In genomic region chr12:12609692-12610091, GRCh38 we compare ENCODE assay signal across 18 cellular contexts. TPM values are rescaled to one million over a fixed set of nuclear protein-coding genes. Genes with fewer than 3 reads are reported as not detected.
DNase-seq lines count a peak whose midpoint lies in the region; ATAC-seq and TF ChIP-seq lines count a peak whose summit lies in the region.
"Had no signal": no experiment of that assay in that cellular context is flagged by ENCODE, and none has a peak within 500 bp of the region (broad histone marks: within the 10 kb centered on the region; RNA-seq: fewer than 3 reads in every experiment).

No MANE protein-coding gene starts in this region.

- no peaks in the 10 kb centered on the region for H4K20me1 ChIP-seq in PC-3 (ENCODE audit: low read length)

- H3K27ac Mint-ChIP-seq in activated CD4-positive, alpha-beta T cell treated with anti-CD3 and anti-CD28 coated beads for 36 hours, result peak overlapping the region; percentile 63
- peak overlapping the region; percentile 61 for H3K27ac Mint-ChIP-seq in activated T-cell treated with anti-CD3 and anti-CD28 coated beads, Interleukin-2, amount 50 U/mL, for 24 hours
- H3K27ac Mint-ChIP-seq in T-helper 17 cell, result peak overlapping the region; percentile 99
- H3K27ac Mint-ChIP-seq: GM23338, H9 had no signal

- H3K27me3 ChIP-seq in PC-3 (ENCODE audit: low read length), result no peaks in the 10 kb centered on the region
- H3K27me3 ChIP-seq: BE2C; BLaER1 treated with 17β-estradiol and CSF1 and Interleukin-3, amounts not matched to agents 10 nM and 100 nM had no signal

- no peak overlapping the region for H3K4me2 ChIP-seq in PC-3 (ENCODE audit: low read length)
- H3K4me2 ChIP-seq: GM23338 had no signal

- POLR2A ChIA-PET in activated CD4-positive, alpha-beta T cell treated with anti-CD3 and anti-CD28 coated beads for 36 hours (lab: Charles Lee), result interaction anchor here (0.6 to 1.1 kb wide), 2 partner anchors 22 to 597 kb away, joined by 3 to 4 read pairs; no protein-coding TSS in a partner anchor
- POLR2A ChIA-PET in PC-3 (lab: Charles Lee; ENCODE audit: unreplicated experiment), result no interaction called here

- no peaks in the 10 kb centered on the region for H3K9me3 ChIP-seq in T-helper 17 cell (ENCODE audit: control insufficient read depth, low read length, poor library complexity, severe bottlenecking)
- H3K9me3 ChIP-seq in PC-3 (ENCODE audit: low read length), result no peaks in the 10 kb centered on the region
- H3K9me3 ChIP-seq: BE2C; BLaER1 treated with 17β-estradiol and CSF1 and Interleukin-3, amounts not matched to agents 10 nM and 100 nM; Caco-2 had no signal

- no peak overlapping the region for H3K4me3 ChIP-seq in PC-3 (ENCODE audit: low read length)
- H3K4me3 ChIP-seq: BLaER1 treated with 17β-estradiol and CSF1 and Interleukin-3, amounts not matched to agents 10 nM and 100 nM; GM23338 had no signal

- CTCF ChIA-PET in activated CD4-positive, alpha-beta T cell treated with anti-CD3 and anti-CD28 coated beads for 36 hours (lab: Charles Lee), result interaction anchor here (0.9 to 1.2 kb wide), 3 partner anchors 46 to 88 kb away, joined by 3 to 5 read pairs (median 3); no protein-coding TSS in a partner anchor
- CTCF ChIA-PET in PC-3 (lab: Charles Lee), result interaction anchor here (0.6 kb wide), 1 partner anchor 132 kb away, joined by 4 read pairs; no protein-coding TSS in a partner anchor

- no peak for TF ChIP-seq CTCF in PC-3 (conservative IDR thresholded peaks at IDR 0.05; ENCODE audit: low read depth, low read length)

- peaks cover 60% of the 10 kb centered on the region for H3K4me1 Mint-ChIP-seq in activated CD4-positive, alpha-beta T cell treated with anti-CD3 and anti-CD28 coated beads for 36 hours
- H3K4me1 Mint-ChIP-seq in activated T-cell treated with anti-CD3 and anti-CD28 coated beads, Interleukin-2, amount 50 U/mL, for 24 hours (ENCODE audit: low read depth), result peaks cover 69% of the 10 kb centered on the region
- H3K4me1 Mint-ChIP-seq in T-helper 17 cell, result peaks cover 42% of the 10 kb centered on the region

- peaks cover 10% of the 10 kb centered on the region for H3K36me3 Mint-ChIP-seq in activated CD4-positive, alpha-beta T cell treated with anti-CD3 and anti-CD28 coated beads for 36 hours (ENCODE audit: low read depth)
- H3K36me3 Mint-ChIP-seq in activated T-cell treated with anti-CD3 and anti-CD28 coated beads, Interleukin-2, amount 50 U/mL, for 24 hours (ENCODE audit: low read depth), result peaks cover 28% of the 10 kb centered on the region
- H3K36me3 Mint-ChIP-seq in T-helper 17 cell (ENCODE audit: low read depth), result peaks cover 3% of the 10 kb centered on the region

- no peak overlapping the region for H3K4me3 Mint-ChIP-seq in activated CD4-positive, alpha-beta T cell treated with anti-CD3 and anti-CD28 coated beads for 36 hours
- no peak overlapping the region for H3K4me3 Mint-ChIP-seq in activated T-cell treated with anti-CD3 and anti-CD28 coated beads, Interleukin-2, amount 50 U/mL, for 24 hours
- H3K4me3 Mint-ChIP-seq in T-helper 17 cell, result no peak overlapping the region
- H3K4me3 Mint-ChIP-seq: GM23338, HFFc6 had no signal

- no peaks in the 10 kb centered on the region for H3K36me3 ChIP-seq in PC-3 (ENCODE audit: low read depth, low read length)
- H3K36me3 ChIP-seq: BE2C had no signal

- no peak overlapping the region for H3K27ac ChIP-seq in PC-3 (ENCODE audit: low read length)

- DNase-seq in activated CD4-positive, alpha-beta T cell treated with anti-CD3 and anti-CD28 coated beads for 36 hours, result no peak
- no peak for DNase-seq in activated CD4-positive, alpha-beta T cell treated with anti-CD3 and anti-CD28 coated beads for 1 hour
- no peak for DNase-seq in activated T-cell treated with anti-CD3 and anti-CD28 coated beads, Interleukin-2, amount 50 U/mL, for 24 hours
- no peak for DNase-seq in activated T-cell treated with anti-CD3 and anti-CD28 coated beads, Interleukin-2, amount 50 U/mL, for 48 hours
- no peak for DNase-seq in T-helper 17 cell
- no peak for DNase-seq in PC-3
- DNase-seq: BE2C; Caco-2; CD4-positive, alpha-beta memory T cell; DMS153; DND-41; H9; HFFc6 had no signal

- peaks cover 17% of the 10 kb centered on the region for H3K79me2 ChIP-seq in PC-3 (ENCODE audit: low read length)

- H3K9me2 ChIP-seq in PC-3 (replicated peaks; ENCODE audit: low read length), result no peaks in the 10 kb centered on the region

- peaks cover 32% of the 10 kb centered on the region for H3K4me1 ChIP-seq in PC-3 (ENCODE audit: insufficient read depth, low read length)
- H3K4me1 ChIP-seq: BE2C had no signal

- ATAC-seq in activated CD4-positive, alpha-beta T cell treated with anti-CD3 and anti-CD28 coated beads for 36 hours, result no peak
- ATAC-seq in T-helper 17 cell, result no peak
- no peak for ATAC-seq in GM18870 (IDR thresholded peaks at IDR 0.05; ENCODE audit: unreplicated experiment)
- no peak for ATAC-seq in PC-3
- no peak for ATAC-seq in GM21529 (IDR thresholded peaks at IDR 0.05; ENCODE audit: unreplicated experiment)
- ATAC-seq: GM23338, HCT116 had no signal

- no peaks in the 10 kb centered on the region for H3K9me3 Mint-ChIP-seq in activated CD4-positive, alpha-beta T cell treated with anti-CD3 and anti-CD28 coated beads for 36 hours (ENCODE audit: low read depth)
- H3K9me3 Mint-ChIP-seq in activated T-cell treated with anti-CD3 and anti-CD28 coated beads, Interleukin-2, amount 50 U/mL, for 24 hours, result no peaks in the 10 kb centered on the region
- H3K9me3 Mint-ChIP-seq: CD4-positive, alpha-beta memory T cell; GM23338; H9; HFFc6 had no signal

- no peaks in the 10 kb centered on the region for H3K27me3 Mint-ChIP-seq in activated CD4-positive, alpha-beta T cell treated with anti-CD3 and anti-CD28 coated beads for 36 hours
- no peaks in the 10 kb centered on the region for H3K27me3 Mint-ChIP-seq in activated T-cell treated with anti-CD3 and anti-CD28 coated beads, Interleukin-2, amount 50 U/mL, for 24 hours
- H3K27me3 Mint-ChIP-seq in T-helper 17 cell, result no peaks in the 10 kb centered on the region
- H3K27me3 Mint-ChIP-seq: CD4-positive, alpha-beta memory T cell had no signal

- no peak overlapping the region for H3K9ac ChIP-seq in PC-3 (ENCODE audit: low read length)
- H3K9ac ChIP-seq: BLaER1 treated with 17β-estradiol and CSF1 and Interleukin-3, amounts not matched to agents 10 nM and 100 nM had no signal

- BruUV-seq in PC-3 (replicated peaks; lab: Mats Ljungman, UMichigan), result no TSS peak

- no peak overlapping the region for H2AFZ ChIP-seq in PC-3 (ENCODE audit: low read length)
- H2AFZ ChIP-seq: GM23338 had no signal

- H3F3A ChIP-seq in PC-3 (ENCODE audit: low read length, unreplicated experiment), result no peaks in the 10 kb centered on the region

- intact Hi-C loops in activated CD4-positive, alpha-beta T cell treated with anti-CD3 and anti-CD28 coated beads for 36 hours (cut with DNase I, micrococcal nuclease), result loop anchor here (2.0 to 5.0 kb wide), 6 partner anchors 102 to 602 kb away; partner anchors contain the start of genes BORCS5 (in 2 of the 2) and CDKN1B (in 1 of the 2)
- intact Hi-C loops in PC-3 (cut with micrococcal nuclease), result loop anchor here (5.0 kb wide), 2 partner anchors 38 to 47 kb away; partner anchors contain the start of gene DUSP16

RNA-seq across cellular contexts. Expression of gene CREBL2, which starts 2.0 kb away (rescaled TPM):
- 10 to 100 TPM; 16.8 to 20.2 TPM for total RNA-seq in activated CD4-positive, alpha-beta T cell treated with anti-CD3 and anti-CD28 coated beads for 36 hours
- total RNA-seq in T-helper 17 cell (10 to 100 TPM; 25.6 to 37.2 TPM), PC-3 (2014; rRNA removed) (11.7 and 14.2 TPM in 2 replicates)

RNA-seq across cellular contexts. Expression of gene DUSP16, which starts 47.0 kb away (rescaled TPM):
- 10 to 100 TPM; 39.3 to 40.4 TPM for total RNA-seq in activated CD4-positive, alpha-beta T cell treated with anti-CD3 and anti-CD28 coated beads for 36 hours
- total RNA-seq in T-helper 17 cell, result 10 to 100 TPM; 81.1 to 94.8 TPM
- total RNA-seq in PC-3 (2014; rRNA removed), result 4.4 and 6.7 TPM in 2 replicates
